ENCODE assay signal across 19 cellular contexts in the genomic region with DNA sequence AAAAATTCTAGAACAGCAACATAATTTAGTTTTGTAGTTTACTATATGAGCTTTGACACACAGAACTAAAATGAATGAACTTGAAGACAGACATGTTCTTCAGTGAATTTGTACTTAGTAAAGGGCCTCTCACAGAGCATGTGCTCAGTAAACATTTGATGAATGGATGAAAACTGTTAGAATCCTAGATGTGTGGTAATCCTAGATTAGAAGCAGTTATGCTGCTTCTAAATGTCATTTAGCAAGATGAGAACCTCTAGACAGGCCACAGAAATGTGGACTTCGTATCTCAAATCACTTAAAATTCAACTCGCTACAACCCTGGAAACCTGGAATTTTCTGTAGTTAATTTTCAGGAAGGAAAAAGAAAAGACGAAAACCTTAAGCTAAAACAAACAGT. TPM values are rescaled to one million over a fixed set of nuclear protein-coding genes. Genes with fewer than 3 reads are reported as not detected.
A peak's percentile ranks its signal among the peaks of the same experiment; 100 is the strongest.
DNase-seq lines count a peak whose midpoint lies in the region; ATAC-seq and TF ChIP-seq lines count a peak whose summit lies in the region.
"Had no signal": no experiment of that assay in that cellular context is flagged by ENCODE, and none has a peak within 500 bp of the region (broad histone marks: within the 10 kb centered on the region; RNA-seq: fewer than 3 reads in every experiment).

No MANE protein-coding gene starts in this region.

- no peaks in the 10 kb centered on the region for H3K9me3 ChIP-seq in vagina
- H3K9me3 ChIP-seq: testis had no signal

- H3K4me3 ChIP-seq in vagina, result no peak overlapping the region
- H3K4me3 ChIP-seq: testis had no signal

- no peaks in the 10 kb centered on the region for H3K9me3 Mint-ChIP-seq in activated T-cell treated with anti-CD3 and anti-CD28 coated beads, Interleukin-2, amount 50 U/mL, for 24 hours
- no peaks in the 10 kb centered on the region for H3K9me3 Mint-ChIP-seq in endothelial cell (ENCODE audit: unreplicated experiment)
- H3K9me3 Mint-ChIP-seq in naive B cell, result no peaks in the 10 kb centered on the region
- H3K9me3 Mint-ChIP-seq: dendritic cell treated with granulocyte-macrophage colony-stimulating factor and Interleukin-4, amounts not matched to agents 40 ng/mL and 50 ng/mL, for 4 days had no signal

- no peak overlapping the region for H3K4me3 Mint-ChIP-seq in activated T-cell treated with anti-CD3 and anti-CD28 coated beads, Interleukin-2, amount 50 U/mL, for 24 hours
- H3K4me3 Mint-ChIP-seq in endothelial cell (ENCODE audit: unreplicated experiment), result no peak overlapping the region
- no peak overlapping the region for H3K4me3 Mint-ChIP-seq in naive B cell
- H3K4me3 Mint-ChIP-seq: dendritic cell treated with granulocyte-macrophage colony-stimulating factor and Interleukin-4, amounts not matched to agents 40 ng/mL and 50 ng/mL, for 4 days had no signal

- peak overlapping the region; percentile 59 for H3K27ac Mint-ChIP-seq in activated T-cell treated with anti-CD3 and anti-CD28 coated beads, Interleukin-2, amount 50 U/mL, for 24 hours
- H3K27ac Mint-ChIP-seq in endothelial cell (ENCODE audit: unreplicated experiment) (peak overlapping the region; percentile 64), naive B cell (peak overlapping the region in 4 of 6 donors; percentile 12 to 63 (median 22))
- H3K27ac Mint-ChIP-seq: dendritic cell treated with granulocyte-macrophage colony-stimulating factor and Interleukin-4, amounts not matched to agents 40 ng/mL and 50 ng/mL, for 4 days had no signal

- peaks cover 0 to 5% of the 10 kb centered on the region in 2 donors for H3K36me3 ChIP-seq in vagina

- no peak for TF ChIP-seq POLR2A in vagina (IDR thresholded peaks at IDR 0.05)

- intact Hi-C loops in vagina (cut with DNase I), result no loop called here

- H3K27ac ChIP-seq in vagina, result peak overlapping the region; percentile 24

- peaks cover 61% of the 10 kb centered on the region for H3K4me1 Mint-ChIP-seq in activated T-cell treated with anti-CD3 and anti-CD28 coated beads, Interleukin-2, amount 50 U/mL, for 24 hours (ENCODE audit: low read depth)
- H3K4me1 Mint-ChIP-seq in endothelial cell (ENCODE audit: unreplicated experiment) (peaks cover 27% of the 10 kb centered on the region), naive B cell (peaks cover 31 to 52% (median 48%) of the 10 kb centered on the region in 3 donors)

- H3K27me3 ChIP-seq in vagina, result no peaks in the 10 kb centered on the region
- H3K27me3 ChIP-seq: testis had no signal

- peaks cover 74% of the 10 kb centered on the region for H3K4me1 ChIP-seq in vagina

- H3K36me3 Mint-ChIP-seq in activated T-cell treated with anti-CD3 and anti-CD28 coated beads, Interleukin-2, amount 50 U/mL, for 24 hours (ENCODE audit: low read depth), result peaks cover 77% of the 10 kb centered on the region
- H3K36me3 Mint-ChIP-seq in endothelial cell (ENCODE audit: low read depth, unreplicated experiment) (peaks cover 35% of the 10 kb centered on the region), naive B cell (peaks cover 0 to 5% of the 10 kb centered on the region in 2 donors)

- ATAC-seq in naive B cell (ENCODE audit: low read depth in 2 of 2) (no peak), HG03159 (IDR thresholded peaks at IDR 0.05; ENCODE audit: unreplicated experiment) (no peak)

- TF ChIP-seq CTCF in endothelial cell (IDR thresholded peaks at IDR 0.05; ENCODE audit: unreplicated experiment) (no peak), vagina (IDR thresholded peaks at IDR 0.05) (no peak)

- H3K27me3 Mint-ChIP-seq in activated T-cell treated with anti-CD3 and anti-CD28 coated beads, Interleukin-2, amount 50 U/mL, for 24 hours, result no peaks in the 10 kb centered on the region
- peaks cover 2% of the 10 kb centered on the region for H3K27me3 Mint-ChIP-seq in endothelial cell (ENCODE audit: unreplicated experiment)
- no peaks in the 10 kb centered on the region for H3K27me3 Mint-ChIP-seq in naive B cell
- H3K27me3 Mint-ChIP-seq: dendritic cell treated with granulocyte-macrophage colony-stimulating factor and Interleukin-4, amounts not matched to agents 40 ng/mL and 50 ng/mL, for 4 days had no signal

- no peak for DNase-seq in activated T-cell treated with anti-CD3 and anti-CD28 coated beads, Interleukin-2, amount 50 U/mL, for 24 hours
- DNase-seq in activated T-cell treated with anti-CD3 and anti-CD28 coated beads, Interleukin-2, amount 50 U/mL, for 48 hours, result no peak
- no peak for DNase-seq in endothelial cell (ENCODE audit: low spot score)
- no peak for DNase-seq in naive B cell
- no peak for DNase-seq in vagina (ENCODE audit: extremely low spot score in 2 of 2)
- no peak for DNase-seq in COLO668 (lab: John Stamatoyannopoulos, UW; ENCODE audit: unreplicated experiment)
- DNase-seq in D341Med (ENCODE audit: low spot score), result no peak
- DNase-seq: activated gamma-delta T cell treated with Interleukin-2 at 50 U/mL for 16 hours; KG1; midbrain; NCI-H1417 treated with DMSO at 0.1 percent for 48 hours; NCI-H226; NK-92 treated with Interleukin-12 subunit alpha and Interleukin-12 subunit beta, amount 100 ng/mL, for 24 hours; nucleus accumbens; stimulated activated CD4-positive, alpha-beta T cell treated with anti-CD3 and anti-CD28 coated beads, Interleukin-2, amount 100 ng/mL, for 48 hours; T-helper 1 cell; testis had no signal

RNA-seq across cellular contexts. Expression of gene GOLPH3, which starts 8.5 kb away (rescaled TPM):
- total RNA-seq in endothelial cell (ENCODE audit: unreplicated experiment) (105 TPM), vagina (78.8 TPM)
- 10 to 100 TPM; 61.7 to 80.4 (median 74.0) TPM for polyA plus RNA-seq in naive B cell (ENCODE audit: low read depth in 6 of 6)
